In genomic region chr20:42024653-42025052, GRCh38 we compare ENCODE assay signal across 20 cellular contexts.
DNase-seq lines count a peak whose midpoint lies in the region; ATAC-seq, FAIRE-seq and TF ChIP-seq lines count a peak whose summit lies in the region.
"Had no signal": no experiment of that assay in that cellular context is flagged by ENCODE, and none has a peak within 500 bp of the region (broad histone marks: within the 10 kb centered on the region; RNA-seq: fewer than 3 reads in every experiment).

No MANE protein-coding gene starts in this region.

- intact Hi-C loops in kidney (cut with DNase I) (no loop called here), Calu3 (cut with micrococcal nuclease; ENCODE audit: unreplicated experiment) (loop anchor here (5.0 kb wide), 2 partner anchors 1163 to 1383 kb away; partner anchors contain the start of gene PTPRT)

- H3K9me3 Mint-ChIP-seq in Calu3 (ENCODE audit: low read depth, unreplicated experiment), result peaks cover 3% of the 10 kb centered on the region
- H3K9me3 Mint-ChIP-seq: activated CD4-positive, alpha-beta memory T cell treated with anti-CD3 and anti-CD28 coated beads, Interleukin-2, amount 10 ng/mL, durations not matched to agents 7 days and 5 days had no signal

- H3K27me3 Mint-ChIP-seq in Calu3 (ENCODE audit: unreplicated experiment), result peaks cover 18% of the 10 kb centered on the region
- H3K27me3 Mint-ChIP-seq: activated CD4-positive, alpha-beta memory T cell treated with anti-CD3 and anti-CD28 coated beads, Interleukin-2, amount 10 ng/mL, durations not matched to agents 7 days and 5 days; stimulated activated naive B cell treated with anti-CD40 and anti-IgM and Interleukin-4, amounts not matched to agents 10 μg/mL and 1 μg/mL and 100 μg/mL, for 72 hours had no signal

- in situ Hi-C loops in Caki2 (cut with HindIII; ENCODE audit: low pct_unique_long_range_greater_than_20kb, low sequenced_read_pairs), result no loop called here

- H3K36me3 ChIP-seq in RWPE2 (ENCODE audit: low read depth), result no peaks in the 10 kb centered on the region
- no peaks in the 10 kb centered on the region for H3K36me3 ChIP-seq in iPS DF 6.9 (ENCODE audit: control insufficient read depth, insufficient read depth, low read length)
- H3K36me3 ChIP-seq in kidney (ENCODE audit: control insufficient read depth in 1 of 2, insufficient read depth in 2 of 2, low read length in 2 of 2), result no peaks in the 10 kb centered on the region

- no peak overlapping the region for H3K9ac ChIP-seq in kidney (ENCODE audit: low read length in 2 of 2)

- BruUV-seq in Calu3 (replicated peaks; lab: Mats Ljungman, UMichigan), result no TSS peak

- no peak overlapping the region for H3K4me3 Mint-ChIP-seq in Calu3 (ENCODE audit: low read depth, unreplicated experiment)
- H3K4me3 Mint-ChIP-seq: activated CD4-positive, alpha-beta memory T cell treated with anti-CD3 and anti-CD28 coated beads, Interleukin-2, amount 10 ng/mL, durations not matched to agents 7 days and 5 days; HFFc6; stimulated activated naive B cell treated with anti-CD40 and anti-IgM and Interleukin-4, amounts not matched to agents 10 μg/mL and 1 μg/mL and 100 μg/mL, for 72 hours had no signal

- peak; percentile 23 for DNase-seq in Caki2 (ENCODE audit: low read depth)
- peak; percentile 12 for DNase-seq in HK-2 (ENCODE audit: unreplicated experiment)
- no peak for DNase-seq in RWPE2 (ENCODE audit: low spot score)
- peak; percentile 29 for DNase-seq in iPS DF 6.9 (ENCODE audit: low read depth, low spot score)
- no peak for DNase-seq in AG20443 (ENCODE audit: low spot score)
- DNase-seq in kidney, result no peak
- DNase-seq in Calu3, result no peak
- DNase-seq: activated CD4-positive, alpha-beta memory T cell treated with anti-CD3 and anti-CD28 coated beads, Interleukin-2, amount 10 ng/mL, durations not matched to agents 7 days and 5 days; C1 segment of cervical spinal cord; erythroblast; glutamatergic neuron; HFFc6; NCI-H2107; stimulated activated naive B cell treated with anti-CD40 and anti-IgM and Interleukin-4, amounts not matched to agents 10 μg/mL and 1 μg/mL and 100 μg/mL, for 72 hours had no signal

- no peak for FAIRE-seq in kidney (lab: Jason Lieb, UNC)
- FAIRE-seq: colon, GM12891 had no signal

- no peak overlapping the region for H3K27ac Mint-ChIP-seq in Calu3 (ENCODE audit: unreplicated experiment)
- H3K27ac Mint-ChIP-seq: activated CD4-positive, alpha-beta memory T cell treated with anti-CD3 and anti-CD28 coated beads, Interleukin-2, amount 10 ng/mL, durations not matched to agents 7 days and 5 days; HFFc6; stimulated activated naive B cell treated with anti-CD40 and anti-IgM and Interleukin-4, amounts not matched to agents 10 μg/mL and 1 μg/mL and 100 μg/mL, for 72 hours had no signal

- H3K27ac ChIP-seq in RWPE2 (ENCODE audit: poor library complexity, severe bottlenecking), result no peak overlapping the region
- no peak overlapping the region for H3K27ac ChIP-seq in iPS DF 6.9 (ENCODE audit: low read length)
- no peak overlapping the region for H3K27ac ChIP-seq in kidney (ENCODE audit: low read depth in 2 of 2, low read length in 2 of 2)

- H3K4me1 Mint-ChIP-seq in Calu3 (ENCODE audit: low read depth, unreplicated experiment), result no peaks in the 10 kb centered on the region
- H3K4me1 Mint-ChIP-seq: activated CD4-positive, alpha-beta memory T cell treated with anti-CD3 and anti-CD28 coated beads, Interleukin-2, amount 10 ng/mL, durations not matched to agents 7 days and 5 days; stimulated activated naive B cell treated with anti-CD40 and anti-IgM and Interleukin-4, amounts not matched to agents 10 μg/mL and 1 μg/mL and 100 μg/mL, for 72 hours had no signal

- peak; percentile 57; the same call in 2 of the 3 replicates for ATAC-seq in RWPE2 (ENCODE audit: low read depth)
- no peak for ATAC-seq in GM18870 (IDR thresholded peaks at IDR 0.05; ENCODE audit: unreplicated experiment)
- ATAC-seq: mucosa of descending colon; Right ventricle myocardium inferior; stimulated activated naive B cell treated with anti-CD40 and anti-IgM and Interleukin-4, amounts not matched to agents 10 μg/mL and 1 μg/mL and 100 μg/mL, for 72 hours had no signal

- TF ChIP-seq CTCF in RWPE2 (IDR thresholded peaks at IDR 0.05; ENCODE audit: poor library complexity, severe bottlenecking) (no peak), kidney (IDR thresholded peaks at IDR 0.05; ENCODE audit: borderline replicate concordance, extremely low read depth, insufficient read depth) (no peak), Calu3 (IDR thresholded peaks at IDR 0.05; ENCODE audit: unreplicated experiment) (no peak)

- H3K4me1 ChIP-seq in RWPE2 (ENCODE audit: insufficient read depth, poor library complexity, severe bottlenecking) (no peaks in the 10 kb centered on the region), iPS DF 6.9 (ENCODE audit: control insufficient read depth, insufficient read depth, low read length) (no peaks in the 10 kb centered on the region), kidney (ENCODE audit: control insufficient read depth in 1 of 2, insufficient read depth in 1 of 2, low read depth in 1 of 2, low read length in 2 of 2) (no peaks in the 10 kb centered on the region)

- H3K27me3 ChIP-seq in RWPE2 (ENCODE audit: insufficient read depth, poor library complexity, severe bottlenecking) (no peaks in the 10 kb centered on the region), iPS DF 6.9 (ENCODE audit: control insufficient read depth, insufficient read depth, low read length) (no peaks in the 10 kb centered on the region)

- CTCF ChIA-PET in Calu3 (lab: Charles Lee), result no interaction called here

- H3K4me3 ChIP-seq in RWPE2 (ENCODE audit: severe bottlenecking) (no peak overlapping the region), iPS DF 6.9 (ENCODE audit: low read length) (no peak overlapping the region), kidney (ENCODE audit: low read length in 2 of 2) (no peak overlapping the region)
- H3K4me3 ChIP-seq: mucosa of descending colon, smooth muscle cell had no signal

- no CpG with 5 or more reads among the region's 5 CpGs for WGBS in iPS DF 6.9 (ENCODE audit: insufficient coverage, insufficient read length)

- H3K9me3 ChIP-seq in RWPE2 (ENCODE audit: severe bottlenecking) (no peaks in the 10 kb centered on the region), iPS DF 6.9 (ENCODE audit: control insufficient read depth, insufficient read depth, low read length) (no peaks in the 10 kb centered on the region), kidney (ENCODE audit: control insufficient read depth in 1 of 2, low read length in 2 of 2) (no peaks in the 10 kb centered on the region)
- H3K9me3 ChIP-seq: mucosa of descending colon had no signal

- no peaks in the 10 kb centered on the region for H3K36me3 Mint-ChIP-seq in Calu3 (ENCODE audit: insufficient read depth, unreplicated experiment)
- H3K36me3 Mint-ChIP-seq: stimulated activated naive B cell treated with anti-CD40 and anti-IgM and Interleukin-4, amounts not matched to agents 10 μg/mL and 1 μg/mL and 100 μg/mL, for 72 hours had no signal

Comparison
In these comparisons a context has a peak if more than half of its experiments do, and no peak if none do; other contexts are left out.
1. DNase-seq: peak in Caki2 (single experiment), HK-2 (single experiment) and iPS DF 6.9 (single experiment); none in RWPE2 (single experiment), AG20443 (single experiment), kidney (single experiment) and Calu3 (single experiment).